ENCODE assay signal across 1 cellular context in genomic region chr2:61764035-61764800, GRCh38.
A peak's percentile ranks its signal among the peaks of the same experiment; 100 is the strongest.
TF ChIP-seq lines count a peak whose summit lies in the region.

No MANE protein-coding gene starts in this region.

TF ChIP-seq in HEK293, 187 proteins besides CTCF, POLR2A, EP300 and RAD21 (continued from another document):
- TF ChIP-seq HIC1 (tag by site-specific recombination; IDR thresholded peaks at IDR 0.05) (peak; percentile 87), ZNF670 (tag by site-specific recombination; IDR thresholded peaks at IDR 0.05; ENCODE audit: low read depth) (no peak), KLF8 (tag by site-specific recombination; IDR thresholded peaks at IDR 0.05) (peak; percentile 95), ZNF561 (tag by site-specific recombination; IDR thresholded peaks at IDR 0.05; ENCODE audit: borderline replicate concordance) (0 out of 2 replicates have a peak, but pooled peaks have one; percentile 24), MZF1 (tag by site-specific recombination; IDR thresholded peaks at IDR 0.05; ENCODE audit: borderline replicate concordance) (no peak), GLIS2 (tag by site-specific recombination; IDR thresholded peaks at IDR 0.05) (peak; percentile 76), ZBTB10 (tag by site-specific recombination; IDR thresholded peaks at IDR 0.05) (peak; percentile 88), KLF1 (tag by site-specific recombination; IDR thresholded peaks at IDR 0.05) (peak; percentile 91), KLF10 (tag by site-specific recombination; IDR thresholded peaks at IDR 0.05) (peak; percentile 97), SP7 (tag by site-specific recombination; IDR thresholded peaks at IDR 0.05) (peak; percentile 43; the same call in 1 of the 2 replicates), BCL6B (tag by site-specific recombination; IDR thresholded peaks at IDR 0.05) (no peak), ZSCAN4 (tag by site-specific recombination; IDR thresholded peaks at IDR 0.05) (no peak), ZBTB8A (tag by site-specific recombination; IDR thresholded peaks at IDR 0.05) (peak; percentile 98), ZFP3 (tag by site-specific recombination; IDR thresholded peaks at IDR 0.05; ENCODE audit: low read depth) (no peak), ZNF843 (tag by site-specific recombination; IDR thresholded peaks at IDR 0.05) (0 out of 2 replicates have a peak, but pooled peaks have one; percentile 19), KLF9 (tag by site-specific recombination; IDR thresholded peaks at IDR 0.05; ENCODE audit: low read depth) (peak; percentile 77), ZNF48 (tag by site-specific recombination; IDR thresholded peaks at IDR 0.05) (no peak), ZNF274 (IDR thresholded peaks at IDR 0.05; ENCODE audit: low read length) (no peak), ZNF274 (tag by site-specific recombination; IDR thresholded peaks at IDR 0.05; ENCODE audit: borderline replicate concordance) (no peak), ZSCAN18 (tag by site-specific recombination; IDR thresholded peaks at IDR 0.05) (no peak), ZNF335 (tag by site-specific recombination; conservative IDR thresholded peaks at IDR 0.05) (peak; percentile 76), ZNF555 (tag by site-specific recombination; conservative IDR thresholded peaks at IDR 0.05) (no peak), ZNF600 (tag by site-specific recombination; IDR thresholded peaks at IDR 0.05) (peak; percentile 83), ZNF362 (tag by site-specific recombination; IDR thresholded peaks at IDR 0.05) (peak; percentile 64; the same call in 1 of the 2 replicates), ZNF26 (tag by site-specific recombination; IDR thresholded peaks at IDR 0.05) (no peak), ZNF341 (tag by site-specific recombination; IDR thresholded peaks at IDR 0.05; ENCODE audit: low read depth) (peak; percentile 80), ZNF394 (tag by site-specific recombination; IDR thresholded peaks at IDR 0.05; ENCODE audit: borderline replicate concordance) (peak; percentile 2; the same call in 1 of the 2 replicates), TCF7L2 (IDR thresholded peaks at IDR 0.05; ENCODE audit: borderline replicate concordance, low read depth, low read length) (no peak)
